In genomic region chr20:31559704-31560093, GRCh38 we compare ENCODE assay signal across 1 cellular context.
TF ChIP-seq lines count a peak whose summit lies in the region.

No MANE protein-coding gene starts in this region.

TF ChIP-seq in H1, 55 proteins besides CTCF, POLR2A, EP300 and RAD21:
- TF ChIP-seq SIN3A (conservative IDR thresholded peaks at IDR 0.05 in 1 of 2, IDR thresholded peaks at IDR 0.05 in 1 of 2; ENCODE audit: low read depth in 1 of 2, low read length in 2 of 2) (no peak), CBX8 (IDR thresholded peaks at IDR 0.05; ENCODE audit: borderline replicate concordance, low read depth, low read length) (no peak), BCL11A (IDR thresholded peaks at IDR 0.05; ENCODE audit: low read depth in 2 of 2, low read length in 2 of 2) (no peak), TAF1 (IDR thresholded peaks at IDR 0.05; ENCODE audit: low read depth, low read length) (no peak), CHD7 (IDR thresholded peaks at IDR 0.05; ENCODE audit: insufficient replicate concordance, low read length) (no peak), SP1 (IDR thresholded peaks at IDR 0.05; ENCODE audit: low read depth, low read length) (no peak), KDM1A (IDR thresholded peaks at IDR 0.05; ENCODE audit: borderline replicate concordance, low read length) (no peak)
